2 cellular contexts compared by ENCODE assay signal in the genomic region with DNA sequence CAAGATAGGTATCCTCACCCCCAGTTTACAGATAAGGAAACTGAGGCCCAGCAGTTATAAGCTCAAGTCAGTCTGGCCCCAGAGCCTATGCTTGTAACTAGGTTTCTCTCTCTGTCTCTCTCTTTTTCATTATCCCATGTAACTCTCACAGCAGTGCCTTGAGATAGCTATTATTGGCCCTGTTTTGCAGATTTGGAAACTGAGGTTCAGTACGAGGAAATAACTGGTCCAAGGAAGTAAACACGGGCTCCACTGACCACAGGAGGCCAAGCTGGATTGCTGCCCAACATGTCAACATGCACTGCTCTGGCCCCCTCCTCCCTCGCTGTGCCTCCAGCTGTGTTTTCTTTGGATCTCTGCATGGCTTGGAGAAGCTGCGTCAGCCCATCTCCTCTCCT.
TF ChIP-seq lines count a peak whose summit lies in the region.

No MANE protein-coding gene starts in this region.

TF ChIP-seq in SK-N-SH, 30 proteins besides CTCF, POLR2A, EP300 and RAD21:
- no peak for TF ChIP-seq USF2 (IDR thresholded peaks at IDR 0.05; ENCODE audit: borderline replicate concordance, low read depth, low read length)
- TF ChIP-seq REST (IDR thresholded peaks at IDR 0.05; ENCODE audit: low read depth, low read length): no peak
- TF ChIP-seq NFIC (IDR thresholded peaks at IDR 0.05; ENCODE audit: borderline replicate concordance): 0 out of 2 replicates have a peak, but pooled peaks have one; percentile 16
- 0 out of 2 replicates have a peak, but pooled peaks have one; percentile 2 for TF ChIP-seq TCF12 (IDR thresholded peaks at IDR 0.05)

TF ChIP-seq in HEK293T, 16 proteins besides CTCF, POLR2A, EP300 and RAD21 (continued from another document):
- TF ChIP-seq ZNF384 (IDR thresholded peaks at IDR 0.05) (no peak), FOXA1 (IDR thresholded peaks at IDR 0.05) (no peak), TARDBP (IDR thresholded peaks at IDR 0.05) (no peak), ARNT (IDR thresholded peaks at IDR 0.05) (no peak)
